In genomic region chr5:15763754-15764153, GRCh38 we compare ENCODE assay signal across 21 cellular contexts.
A peak's percentile ranks its signal among the peaks of the same experiment; 100 is the strongest.
DNase-seq lines count a peak whose midpoint lies in the region; ATAC-seq lines count a peak whose summit lies in the region.
"Had no signal": no experiment of that assay in that cellular context is flagged by ENCODE, and none has a peak within 500 bp of the region (broad histone marks: within the 10 kb centered on the region; RNA-seq: fewer than 3 reads in every experiment).

No MANE protein-coding gene starts in this region.

- no peak overlapping the region for H3K14ac ChIP-seq in mesenchymal stem cell (ENCODE audit: low read length in 2 of 2)

- peaks cover 28% of the 10 kb centered on the region for H3K79me1 ChIP-seq in mesenchymal stem cell (replicated peaks; ENCODE audit: low read length, poor library complexity, severe bottlenecking)

- H2BK15ac ChIP-seq in mesenchymal stem cell (ENCODE audit: low read depth, poor library complexity, severe bottlenecking), result no peak overlapping the region

- no peak overlapping the region for H3K9ac ChIP-seq in mesenchymal stem cell (ENCODE audit: low read length)

- H3K36me3 ChIP-seq in mesenchymal stem cell (ENCODE audit: control insufficient read depth in 1 of 2, insufficient read depth in 2 of 2, low read depth in 1 of 2, low read length in 2 of 2), result no peaks in the 10 kb centered on the region
- H3K36me3 ChIP-seq: adrenal gland, esophagus squamous epithelium, uterus had no signal

- ATAC-seq in GM18517 (IDR thresholded peaks at IDR 0.05; ENCODE audit: unreplicated experiment), result no peak
- no peak for ATAC-seq in HG03439 (IDR thresholded peaks at IDR 0.05; ENCODE audit: unreplicated experiment)

- H3K9me3 ChIP-seq in mesenchymal stem cell (ENCODE audit: control insufficient read depth, low read length), result no peaks in the 10 kb centered on the region
- H3K9me3 ChIP-seq: adrenal gland, esophagus squamous epithelium, uterus had no signal

- no peak overlapping the region for H2BK12ac ChIP-seq in mesenchymal stem cell (ENCODE audit: low read length in 2 of 2)

- H2AFZ ChIP-seq in mesenchymal stem cell (ENCODE audit: low read depth, low read length), result no peak overlapping the region
- H2AFZ ChIP-seq: hepatocyte, PC-9 had no signal

- H3K4me3 ChIP-seq in mesenchymal stem cell (ENCODE audit: insufficient read depth in 1 of 2, low read depth in 1 of 2, low read length in 2 of 2), result no peak overlapping the region
- H3K4me3 ChIP-seq: adrenal gland, esophagus squamous epithelium, hepatocyte, PC-9, uterus had no signal

- H3K18ac ChIP-seq in mesenchymal stem cell (ENCODE audit: low read depth in 1 of 2, low read length in 2 of 2), result no peak overlapping the region

- H2BK120ac ChIP-seq in mesenchymal stem cell (ENCODE audit: low read depth, low read length), result no peak overlapping the region

- no peak overlapping the region for H3K27ac ChIP-seq in mesenchymal stem cell (ENCODE audit: low read length, poor library complexity, severe bottlenecking)
- no peak overlapping the region for H3K27ac ChIP-seq in caudate nucleus (ENCODE audit: low read depth, low read length)
- H3K27ac ChIP-seq: adrenal gland, esophagus squamous epithelium, hepatocyte, PC-9, uterus had no signal

- peak; percentile 15 for DNase-seq in Daoy (ENCODE audit: low read depth)
- peak; percentile 56 for DNase-seq in NCI-H1694 (lab: John Stamatoyannopoulos, UW)
- peak; percentile 64 for DNase-seq in amniotic epithelial cell (ENCODE audit: low read depth)
- DNase-seq in mesenchymal stem cell, result peak; percentile 29
- DNase-seq in SKM-1 (lab: John Stamatoyannopoulos, UW; ENCODE audit: unreplicated experiment), result no peak
- DNase-seq in caudate nucleus (lab: John Stamatoyannopoulos, UW), result no peak
- DNase-seq: activated CD4-positive, alpha-beta T cell treated with anti-CD3 and anti-CD28 coated beads, Interleukin-2, amount 10 ng/mL, durations not matched to agents 24 days and 14 days; activated effector memory CD4-positive, alpha-beta T cell treated with Interleukin-2 at 50 U/mL for 16 hours; adrenal gland; AML-193; Calu3; effector CD4-positive, alpha-beta T cell; esophagus squamous epithelium; NCI-H2081; NCI-H748 treated with DMSO at 0.1 percent for 48 hours; PC-9; stimulated activated CD4-positive, alpha-beta T cell treated with anti-CD3 and anti-CD28 coated beads, Interleukin-4, amount 100 ng/mL, for 1 hour; uterus had no signal

- H4K8ac ChIP-seq in mesenchymal stem cell (ENCODE audit: low read length), result no peak overlapping the region

- no peak overlapping the region for H3K4ac ChIP-seq in mesenchymal stem cell (ENCODE audit: low read depth in 1 of 2, low read length in 2 of 2)

- no peak overlapping the region for H2BK5ac ChIP-seq in mesenchymal stem cell (ENCODE audit: low read depth, low read length, poor library complexity, severe bottlenecking)

- no peaks in the 10 kb centered on the region for H3K4me1 ChIP-seq in mesenchymal stem cell (ENCODE audit: control insufficient read depth, insufficient read depth, low read depth, low read length)
- H3K4me1 ChIP-seq: adrenal gland, esophagus squamous epithelium, uterus had no signal

- no peak overlapping the region for H4K91ac ChIP-seq in mesenchymal stem cell (ENCODE audit: low read length)

- no peak overlapping the region for H3K4me2 ChIP-seq in mesenchymal stem cell (ENCODE audit: low read length, poor library complexity, severe bottlenecking)
- H3K4me2 ChIP-seq: hepatocyte, PC-9 had no signal

- no peaks in the 10 kb centered on the region for H3K27me3 ChIP-seq in mesenchymal stem cell (ENCODE audit: control insufficient read depth in 1 of 2, insufficient read depth in 1 of 2, low read length in 2 of 2)
- H3K27me3 ChIP-seq: adrenal gland, esophagus squamous epithelium, hepatocyte, uterus had no signal

- H2AK5ac ChIP-seq in mesenchymal stem cell (ENCODE audit: low read length, severe bottlenecking), result no peak overlapping the region

- H3K23ac ChIP-seq in mesenchymal stem cell (ENCODE audit: low read length in 2 of 2), result no peak overlapping the region

Comparison
In these comparisons a context has a peak if more than half of its experiments do, and no peak if none do; other contexts are left out.
1. DNase-seq: peak in Daoy (single experiment), NCI-H1694 (single experiment), amniotic epithelial cell (single experiment) and mesenchymal stem cell (single experiment); none in SKM-1 (single experiment) and caudate nucleus (0 of 61).